Comparison of ENCODE assay signal across 1 cellular context in the genomic region with DNA sequence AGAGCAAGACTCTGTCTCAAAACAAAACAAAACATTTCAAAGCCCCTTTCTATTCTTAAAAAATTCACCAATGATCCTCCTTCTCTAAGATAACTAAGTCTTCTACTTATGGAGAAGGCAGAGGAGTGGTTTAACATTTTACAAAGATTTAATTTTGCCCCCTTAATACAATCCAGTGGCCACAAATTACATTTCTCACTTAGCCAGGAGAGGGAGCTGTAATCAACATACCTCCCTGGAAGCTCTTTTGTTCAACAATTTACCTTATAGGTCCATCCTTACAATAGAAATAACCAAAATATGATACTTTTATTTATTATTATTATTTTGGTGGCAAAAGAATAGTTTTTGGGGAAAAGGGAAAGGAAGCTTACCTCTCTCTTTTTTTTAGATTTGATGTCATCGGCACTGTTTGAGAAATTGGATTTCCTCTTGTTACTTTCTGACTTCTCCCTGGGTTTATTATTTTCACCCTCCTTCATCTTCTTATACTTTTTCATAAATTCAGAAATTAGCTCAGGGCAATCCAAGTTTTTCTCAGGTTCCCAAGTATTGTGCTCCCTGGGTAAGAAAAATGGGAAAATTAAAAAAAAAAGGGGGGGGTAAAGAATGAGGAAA.
TF ChIP-seq lines count a peak whose summit lies in the region.

No MANE protein-coding gene starts in this region.

TF ChIP-seq in H1, 55 proteins besides CTCF, POLR2A, EP300 and RAD21 (continued from another document):
- TF ChIP-seq ATF2 (IDR thresholded peaks at IDR 0.05; ENCODE audit: low read length) (no peak), USF2 (IDR thresholded peaks at IDR 0.05; ENCODE audit: low read length) (no peak), RNF2 (IDR thresholded peaks at IDR 0.05; ENCODE audit: borderline replicate concordance, low read depth, low read length, missing control alignments, poor library complexity, severe bottlenecking) (no peak), KDM1A (IDR thresholded peaks at IDR 0.05; ENCODE audit: borderline replicate concordance, low read length) (no peak), BRCA1 (IDR thresholded peaks at IDR 0.05; ENCODE audit: low read depth, low read length) (no peak), YY1 (IDR thresholded peaks at IDR 0.05; ENCODE audit: low read depth, low read length) (no peak), SIN3A (conservative IDR thresholded peaks at IDR 0.05 in 1 of 2, IDR thresholded peaks at IDR 0.05 in 1 of 2; ENCODE audit: low read depth in 1 of 2, low read length in 2 of 2) (no peak), CHD2 (IDR thresholded peaks at IDR 0.05; ENCODE audit: low read length) (no peak), HDAC2 (IDR thresholded peaks at IDR 0.05; ENCODE audit: borderline replicate concordance in 1 of 2, low read depth in 2 of 2, low read length in 2 of 2) (no peak)
